8 cellular contexts compared by ENCODE assay signal in the genomic region with DNA sequence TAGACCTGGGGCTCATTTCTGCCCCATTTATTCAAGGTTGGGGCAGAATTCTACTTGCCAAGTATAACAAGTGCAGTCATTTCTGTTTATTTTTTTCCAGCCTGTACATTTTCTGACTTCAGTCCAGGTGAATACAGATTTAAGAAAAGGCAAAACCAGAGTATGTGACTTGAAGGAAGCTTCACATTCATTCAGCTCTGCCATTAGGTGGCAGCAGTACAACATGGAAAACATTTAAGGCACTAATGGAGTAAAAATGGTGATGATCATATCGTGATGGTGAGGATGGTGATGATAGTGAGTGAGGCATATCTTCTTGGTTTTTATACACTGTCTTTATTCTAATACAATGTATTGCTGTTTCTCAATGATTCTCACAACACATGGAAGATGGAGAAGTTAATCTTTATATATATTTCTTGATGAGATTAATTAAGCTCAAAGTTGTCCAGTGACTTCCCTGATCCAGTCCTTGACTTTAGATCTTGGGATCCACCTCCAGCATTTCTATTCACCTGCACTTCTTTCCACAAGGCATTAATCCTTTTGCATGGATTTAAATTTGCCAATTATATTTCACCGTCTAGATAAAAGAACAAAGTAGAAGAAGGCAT.
DNase-seq lines count a peak whose midpoint lies in the region; ATAC-seq and TF ChIP-seq lines count a peak whose summit lies in the region.

No MANE protein-coding gene starts in this region.

- no peak overlapping the region for H3K4me3 ChIP-seq in MM.1S (ENCODE audit: low read length)
- no peak overlapping the region for H3K4me3 ChIP-seq in tibial artery

- no peaks in the 10 kb centered on the region for H3K9me2 ChIP-seq in MM.1S (replicated peaks; ENCODE audit: insufficient read depth, low read length)

- DNase-seq in AG20443 (ENCODE audit: low spot score): peak; percentile 18
- DNase-seq in MM.1S: peak; percentile 34
- DNase-seq in SKM-1 treated with dmso at 0.1 percent for 144 hours (lab: John Stamatoyannopoulos, UW; ENCODE audit: unreplicated experiment): peak; percentile 14
- DNase-seq in left ventricle myocardium superior: no peak
- no peak for DNase-seq in tibial artery
- DNase-seq in stimulated activated naive CD4-positive, alpha-beta T cell (lab: John Stamatoyannopoulos, UW): no peak
- DNase-seq in T1000 (lab: John Stamatoyannopoulos, UW): no peak

- H3K27ac ChIP-seq in MM.1S (ENCODE audit: low read length): no peak overlapping the region
- H3K27ac ChIP-seq in tibial artery: no peak overlapping the region

- no peak overlapping the region for H3K4me2 ChIP-seq in MM.1S (ENCODE audit: low read depth, low read length)

- H4K20me1 ChIP-seq in MM.1S (ENCODE audit: insufficient read depth, low read length): no peaks in the 10 kb centered on the region

- intact Hi-C loops in left ventricle myocardium superior (cut with micrococcal nuclease) (loop anchor here (10.0 kb wide), 1 partner anchor 854 kb away; no protein-coding TSS in a partner anchor), tibial artery (cut with DNase I; ENCODE audit: low total_unique reads) (no loop called here)

- no peaks in the 10 kb centered on the region for H3K27me3 ChIP-seq in MM.1S (replicated peaks; ENCODE audit: insufficient read depth, low read length)
- H3K27me3 ChIP-seq in tibial artery: no peaks in the 10 kb centered on the region

- no peaks in the 10 kb centered on the region for H3K79me2 ChIP-seq in MM.1S (ENCODE audit: low read length)

- H3K36me3 ChIP-seq in MM.1S (replicated peaks; ENCODE audit: insufficient read depth, low read length): no peaks in the 10 kb centered on the region
- no peaks in the 10 kb centered on the region for H3K36me3 ChIP-seq in tibial artery

- ATAC-seq in GM18502 (IDR thresholded peaks at IDR 0.05; ENCODE audit: poor library complexity, unreplicated experiment) (peak; percentile 61), left ventricle myocardium superior (peak; percentile 44)

- H3K9ac ChIP-seq in MM.1S (ENCODE audit: low read length): no peak overlapping the region

- H3K9me3 ChIP-seq in MM.1S (replicated peaks; ENCODE audit: insufficient read depth, low read length) (no peaks in the 10 kb centered on the region), tibial artery (no peaks in the 10 kb centered on the region)

- no peaks in the 10 kb centered on the region for H3F3A ChIP-seq in MM.1S (ENCODE audit: insufficient read depth, low read length)

- no peak overlapping the region for H2AFZ ChIP-seq in MM.1S (ENCODE audit: low read length)

- H3K4me1 ChIP-seq in MM.1S (ENCODE audit: low read length) (no peaks in the 10 kb centered on the region), tibial artery (peaks cover 0 to 8% (median 3%) of the 10 kb centered on the region in 4 donors)

- TF ChIP-seq CTCF in MM.1S (IDR thresholded peaks at IDR 0.05; ENCODE audit: low read length): peak; percentile 60
- peak; percentile 57 to 63 for TF ChIP-seq CTCF in tibial artery (IDR thresholded peaks at IDR 0.05)

Comparison
In these comparisons a context has a peak if more than half of its experiments do, and no peak if none do; other contexts are left out.
1. DNase-seq: peak in AG20443 (single experiment), MM.1S (single experiment) and SKM-1 treated with dmso at 0.1 percent for 144 hours (single experiment); none in left ventricle myocardium superior (single experiment), tibial artery (0 of 2), stimulated activated naive CD4-positive, alpha-beta T cell (0 of 6) and T1000 (single experiment).